ENCODE assay signal across 1 cellular context in genomic region chr11:73389134-73389525, GRCh38.
TF ChIP-seq lines count a peak whose summit lies in the region.

No MANE protein-coding gene starts in this region.

TF ChIP-seq in HEK293, 187 proteins besides CTCF, POLR2A, EP300 and RAD21 (continued from another document):
- TF ChIP-seq ZNF639 (tag by site-specific recombination; IDR thresholded peaks at IDR 0.05) = no peak
